8 cellular contexts compared by ENCODE assay signal in genomic region chr12:27635349-27635972, GRCh38.
A peak's percentile ranks its signal among the peaks of the same experiment; 100 is the strongest.
DNase-seq lines count a peak whose midpoint lies in the region; ATAC-seq and TF ChIP-seq lines count a peak whose summit lies in the region.

No MANE protein-coding gene starts in this region.

- no peak overlapping the region for H3K4me3 Mint-ChIP-seq in CD4-positive, alpha-beta T cell
- no peak overlapping the region for H3K4me3 Mint-ChIP-seq in neural crest cell
- no peak overlapping the region for H3K4me3 Mint-ChIP-seq in effector memory CD8-positive, alpha-beta T cell

- H3K9me2 ChIP-seq in PC-9 (ENCODE audit: insufficient read depth): no peaks in the 10 kb centered on the region; the same call in 1 of the 2 replicates

- H3K9me3 Mint-ChIP-seq in CD4-positive, alpha-beta T cell: no peaks in the 10 kb centered on the region
- no peaks in the 10 kb centered on the region for H3K9me3 Mint-ChIP-seq in neural crest cell
- H3K9me3 Mint-ChIP-seq in effector memory CD8-positive, alpha-beta T cell: no peaks in the 10 kb centered on the region

- no peaks in the 10 kb centered on the region for H3K27me3 Mint-ChIP-seq in CD4-positive, alpha-beta T cell
- H3K27me3 Mint-ChIP-seq in neural crest cell (ENCODE audit: low read depth): no peaks in the 10 kb centered on the region
- H3K27me3 Mint-ChIP-seq in effector memory CD8-positive, alpha-beta T cell: peaks cover 6 to 29% of the 10 kb centered on the region in 2 donors

- H3K9me3 ChIP-seq in CD4-positive, alpha-beta T cell (ENCODE audit: control insufficient read depth, low read length): no peaks in the 10 kb centered on the region
- H3K9me3 ChIP-seq in PC-9 (ENCODE audit: insufficient read depth, low read depth): no peaks in the 10 kb centered on the region

- no peaks in the 10 kb centered on the region for H3K4me1 ChIP-seq in PC-9 (replicated peaks; ENCODE audit: insufficient read depth)

- no peaks in the 10 kb centered on the region for H4K20me1 ChIP-seq in PC-9 (ENCODE audit: insufficient read depth)

- H3K27me3 ChIP-seq in CD4-positive, alpha-beta T cell (ENCODE audit: control insufficient read depth, insufficient read depth, low read length): no peaks in the 10 kb centered on the region
- H3K27me3 ChIP-seq in HL-60 (ENCODE audit: insufficient read depth, poor library complexity, severe bottlenecking): no peaks in the 10 kb centered on the region
- no peaks in the 10 kb centered on the region for H3K27me3 ChIP-seq in PC-9 (ENCODE audit: insufficient read depth, low read depth)

- TF ChIP-seq CTCF in CD4-positive, alpha-beta T cell (IDR thresholded peaks at IDR 0.05): peak; percentile 15
- peak; percentile 45 for TF ChIP-seq CTCF in HL-60 (IDR thresholded peaks at IDR 0.05; ENCODE audit: insufficient read depth, low read length)
- TF ChIP-seq CTCF in PC-9 (conservative IDR thresholded peaks at IDR 0.05): peak; percentile 77
- peak; percentile 91 for TF ChIP-seq CTCF in neural crest cell (conservative IDR thresholded peaks at IDR 0.05)

- TF ChIP-seq POLR2A in erythroblast (IDR thresholded peaks at IDR 0.05; ENCODE audit: low read length): no peak

- H3K27ac Mint-ChIP-seq in CD4-positive, alpha-beta T cell: no peak overlapping the region
- H3K27ac Mint-ChIP-seq in neural crest cell (ENCODE audit: unreplicated experiment): no peak overlapping the region
- no peak overlapping the region for H3K27ac Mint-ChIP-seq in effector memory CD8-positive, alpha-beta T cell

- H3K4me1 Mint-ChIP-seq in CD4-positive, alpha-beta T cell (ENCODE audit: low read depth): no peaks in the 10 kb centered on the region
- H3K4me1 Mint-ChIP-seq in neural crest cell: peaks cover 3% of the 10 kb centered on the region
- peaks cover 0 to 4% of the 10 kb centered on the region in 2 donors for H3K4me1 Mint-ChIP-seq in effector memory CD8-positive, alpha-beta T cell (ENCODE audit: low read depth in 2 of 2)

- ATAC-seq in CD4-positive, alpha-beta T cell (ENCODE audit: poor library complexity): no peak
- no peak for ATAC-seq in effector memory CD8-positive, alpha-beta T cell (replicated peaks)
- no peak for ATAC-seq in HG02623 (IDR thresholded peaks at IDR 0.05; ENCODE audit: unreplicated experiment)

- no peaks in the 10 kb centered on the region for H3K79me2 ChIP-seq in PC-9 (ENCODE audit: low read depth)

- no peaks in the 10 kb centered on the region for H3K36me3 ChIP-seq in PC-9 (ENCODE audit: low read depth)

- no peaks in the 10 kb centered on the region for H3F3A ChIP-seq in PC-9 (ENCODE audit: insufficient read depth, low read depth)

- H3K4me3 ChIP-seq in HL-60 (replicated peaks; ENCODE audit: insufficient read depth, low read length): no peak overlapping the region
- no peak overlapping the region for H3K4me3 ChIP-seq in PC-9

- H3K36me3 Mint-ChIP-seq in CD4-positive, alpha-beta T cell (ENCODE audit: low read depth): no peaks in the 10 kb centered on the region
- no peaks in the 10 kb centered on the region for H3K36me3 Mint-ChIP-seq in neural crest cell (ENCODE audit: low read depth)
- no peaks in the 10 kb centered on the region for H3K36me3 Mint-ChIP-seq in effector memory CD8-positive, alpha-beta T cell (ENCODE audit: insufficient read depth)

- CTCF ChIA-PET in CD4-positive, alpha-beta T cell (lab: Charles Lee): no interaction called here
- CTCF ChIA-PET in PC-9 (lab: Charles Lee): no interaction called here

- no peak overlapping the region for H2AFZ ChIP-seq in PC-9

- no peak overlapping the region for H3K27ac ChIP-seq in CD4-positive, alpha-beta T cell (ENCODE audit: low read depth, low read length)
- H3K27ac ChIP-seq in HL-60 (replicated peaks) (no peak overlapping the region), PC-9 (no peak overlapping the region)

- DNase-seq in CD4-positive, alpha-beta T cell: no peak
- DNase-seq in HL-60 (ENCODE audit: low read depth in 1 of 2, low spot score in 1 of 2) (peak in 1 of 2 experiments; percentile 4), PC-9 (peak in 1 of 2 experiments; percentile 59), erythroblast (lab: John Stamatoyannopoulos, UW) (peak; percentile 19 to 36), neural crest cell (ENCODE audit: low read depth, low spot score) (no peak), retina (no peak)
- no peak for DNase-seq in effector memory CD8-positive, alpha-beta T cell

- no TSS peak for BruUV-seq in PC-9 (replicated peaks; lab: Mats Ljungman, UMichigan)

- intact Hi-C loops in CD4-positive, alpha-beta T cell (cut with DNase I, micrococcal nuclease): loop anchor here (5.0 kb wide), 1 partner anchor 508 kb away; no protein-coding TSS in a partner anchor
- intact Hi-C loops in PC-9 (cut with micrococcal nuclease; ENCODE audit: unreplicated experiment): loop anchor here (1.0 kb wide), 3 partner anchors 86 to 200 kb away; partner anchors contain the start of gene PPFIBP1

- POLR2A ChIA-PET in CD4-positive, alpha-beta T cell (lab: Charles Lee): no interaction called here
- POLR2A ChIA-PET in PC-9 (lab: Charles Lee; ENCODE audit: unreplicated experiment): interaction anchor here (0.6 to 0.7 kb wide), 2 partner anchors 97 to 112 kb away, joined by 4 to 5 read pairs; partner anchors contain the start of gene PPFIBP1

- no peak overlapping the region for H3K4me2 ChIP-seq in PC-9

Comparison
In these comparisons a context has a peak if more than half of its experiments do, and no peak if none do; other contexts are left out.
1. DNase-seq: peak in erythroblast (2 of 2); none in CD4-positive, alpha-beta T cell (0 of 10), neural crest cell (single experiment), retina (single experiment) and effector memory CD8-positive, alpha-beta T cell (0 of 3).
2. CTCF ChIP-seq: peak in every context shown above with its lines; median percentile 91 in neural crest cell; 77 in PC-9; 45 in HL-60; 15 in CD4-positive, alpha-beta T cell.